In the genomic region with DNA sequence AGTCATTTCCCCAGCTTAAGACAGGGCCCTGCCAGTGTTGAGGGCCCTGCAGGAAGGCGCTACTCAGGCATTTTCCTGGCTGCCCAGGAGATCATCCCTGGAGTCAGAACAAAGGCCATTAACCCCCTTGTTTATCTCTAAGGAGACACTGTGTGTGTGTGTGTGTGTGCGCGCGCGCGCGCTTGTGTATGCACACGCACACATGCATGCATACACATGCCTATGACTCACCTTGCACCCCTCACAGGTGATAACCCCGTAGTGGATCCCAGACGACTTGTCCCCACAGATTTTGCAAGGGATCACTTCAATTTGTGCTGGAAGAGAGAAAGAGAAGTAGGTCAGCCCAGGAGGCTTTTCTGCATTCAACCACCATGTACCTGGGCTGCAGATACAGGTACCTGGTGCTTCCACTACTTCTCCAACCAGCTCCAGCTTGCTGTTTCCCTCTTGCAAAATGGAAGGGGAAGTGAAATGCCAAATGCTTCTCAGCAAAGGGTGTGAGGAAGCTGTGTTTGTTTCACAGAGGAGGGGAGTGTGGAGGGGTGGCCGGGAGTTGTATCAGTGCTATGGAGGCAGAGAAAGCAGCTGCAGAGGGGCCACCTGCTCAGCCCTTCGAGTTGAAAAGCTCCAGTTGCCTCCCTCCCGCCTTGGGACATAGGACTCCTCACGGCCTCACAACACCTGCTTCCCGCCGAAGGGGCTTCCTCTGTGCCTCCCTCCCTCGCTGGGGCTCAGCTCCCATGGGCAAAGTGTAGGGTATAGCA, we compare ENCODE assay signal across 1 cellular context.
TF ChIP-seq lines count a peak whose summit lies in the region.

No MANE protein-coding gene starts in this region.

TF ChIP-seq in H1, 55 proteins besides CTCF, POLR2A, EP300 and RAD21:
- no peak for TF ChIP-seq JUN (IDR thresholded peaks at IDR 0.05; ENCODE audit: low read depth, low read length)
- TF ChIP-seq, protein P1, sequence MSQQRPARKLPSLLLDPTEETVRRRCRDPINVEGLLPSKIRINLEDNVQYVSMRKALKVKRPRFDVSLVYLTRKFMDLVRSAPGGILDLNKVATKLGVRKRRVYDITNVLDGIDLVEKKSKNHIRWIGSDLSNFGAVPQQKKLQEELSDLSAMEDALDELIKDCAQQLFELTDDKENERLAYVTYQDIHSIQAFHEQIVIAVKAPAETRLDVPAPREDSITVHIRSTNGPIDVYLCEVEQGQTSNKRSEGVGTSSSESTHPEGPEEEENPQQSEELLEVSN (IDR thresholded peaks at IDR 0.05): peak; percentile 63
- TF ChIP-seq RFX5 (IDR thresholded peaks at IDR 0.05; ENCODE audit: borderline replicate concordance, low read depth, low read length): no peak
